ENCODE assay signal across 11 cellular contexts in genomic region chr6:153167026-153167891, GRCh38. TPM values are rescaled to one million over a fixed set of nuclear protein-coding genes. Genes with fewer than 3 reads are reported as not detected.
DNase-seq lines count a peak whose midpoint lies in the region; ATAC-seq and TF ChIP-seq lines count a peak whose summit lies in the region.
"Had no signal": no experiment of that assay in that cellular context is flagged by ENCODE, and none has a peak within 500 bp of the region (broad histone marks: within the 10 kb centered on the region; RNA-seq: fewer than 3 reads in every experiment).

No MANE protein-coding gene starts in this region.

- no peaks in the 10 kb centered on the region for H3K36me3 ChIP-seq in Panc1 (ENCODE audit: control insufficient read depth, insufficient read depth, low read length)
- H3K36me3 ChIP-seq: right atrium auricular region had no signal

- no peaks in the 10 kb centered on the region for H3K27me3 ChIP-seq in Panc1 (ENCODE audit: control insufficient read depth, insufficient read depth, low read length)
- H3K27me3 ChIP-seq: right atrium auricular region had no signal

- CTCF ChIA-PET in Panc1 (lab: Charles Lee): no interaction called here
- CTCF ChIA-PET in activated naive CD4-positive, alpha-beta T cell treated with anti-CD3 and anti-CD28 coated beads for 36 hours (lab: Charles Lee): no interaction called here

- H3K27ac Mint-ChIP-seq in osteocyte (ENCODE audit: unreplicated experiment): peak overlapping the region; percentile 86
- H3K27ac Mint-ChIP-seq in activated naive CD4-positive, alpha-beta T cell treated with anti-CD3 and anti-CD28 coated beads for 36 hours: no peak overlapping the region
- H3K27ac Mint-ChIP-seq: stimulated activated effector memory CD8-positive, alpha-beta T cell treated with anti-CD3 and anti-CD28 coated beads, Interleukin-12 subunit alpha, Interleukin-12 subunit beta, amount 100 ng/mL, for 72 hours had no signal

- DNase-seq in GM04503 (ENCODE audit: low read depth) (peak; percentile 40), Panc1 (ENCODE audit: low read depth, low spot score) (peak; percentile 81), epithelial cell of prostate (ENCODE audit: low read depth, low spot score) (peak; percentile 31), osteocyte (ENCODE audit: extremely low spot score, unreplicated experiment) (no peak)
- no peak for DNase-seq in activated naive CD4-positive, alpha-beta T cell treated with anti-CD3 and anti-CD28 coated beads for 36 hours
- DNase-seq: islet precursor cell had no signal

- peaks cover 14% of the 10 kb centered on the region for H3K4me1 ChIP-seq in Panc1 (ENCODE audit: control insufficient read depth, insufficient read depth, low read length)
- H3K4me1 ChIP-seq: right atrium auricular region had no signal

- intact Hi-C loops in Panc1 (cut with micrococcal nuclease; ENCODE audit: unreplicated experiment): no loop called here
- intact Hi-C loops in activated naive CD4-positive, alpha-beta T cell treated with anti-CD3 and anti-CD28 coated beads for 36 hours (cut with micrococcal nuclease): no loop called here

- POLR2A ChIA-PET in Panc1 (lab: Charles Lee): no interaction called here

- peaks cover 29% of the 10 kb centered on the region for H3K4me1 Mint-ChIP-seq in osteocyte (ENCODE audit: unreplicated experiment)
- no peaks in the 10 kb centered on the region for H3K4me1 Mint-ChIP-seq in activated naive CD4-positive, alpha-beta T cell treated with anti-CD3 and anti-CD28 coated beads for 36 hours (ENCODE audit: low read depth)
- H3K4me1 Mint-ChIP-seq: stimulated activated effector memory CD8-positive, alpha-beta T cell treated with anti-CD3 and anti-CD28 coated beads, Interleukin-12 subunit alpha, Interleukin-12 subunit beta, amount 100 ng/mL, for 72 hours had no signal

- H3K4me3 Mint-ChIP-seq in osteocyte (ENCODE audit: unreplicated experiment): no peak overlapping the region
- no peak overlapping the region for H3K4me3 Mint-ChIP-seq in activated naive CD4-positive, alpha-beta T cell treated with anti-CD3 and anti-CD28 coated beads for 36 hours
- H3K4me3 Mint-ChIP-seq: stimulated activated effector memory CD8-positive, alpha-beta T cell treated with anti-CD3 and anti-CD28 coated beads, Interleukin-12 subunit alpha, Interleukin-12 subunit beta, amount 100 ng/mL, for 72 hours had no signal

- in situ Hi-C loops in Panc1 (cut with HindIII; ENCODE audit: low pct_unique_long_range_greater_than_20kb, low sequenced_read_pairs): no loop called here

- no peak for TF ChIP-seq CTCF in Panc1 (IDR thresholded peaks at IDR 0.05)
- TF ChIP-seq CTCF in osteocyte (IDR thresholded peaks at IDR 0.05): no peak

- H3K4me3 ChIP-seq in Panc1 (ENCODE audit: low read depth in 2 of 2, low read length in 2 of 2): peak overlapping the region in 1 of 2 experiments; percentile 31; a peak in 2 of 4 replicates
- H3K4me3 ChIP-seq: right atrium auricular region had no signal

- ATAC-seq in Panc1 (peak; percentile 96), HG02973 (IDR thresholded peaks at IDR 0.05; ENCODE audit: unreplicated experiment) (no peak), HG02798 (IDR thresholded peaks at IDR 0.05; ENCODE audit: poor library complexity, unreplicated experiment) (no peak), GM21529 (IDR thresholded peaks at IDR 0.05; ENCODE audit: unreplicated experiment) (no peak)
- ATAC-seq: stimulated activated effector memory CD8-positive, alpha-beta T cell treated with anti-CD3 and anti-CD28 coated beads, Interleukin-12 subunit alpha, Interleukin-12 subunit beta, amount 100 ng/mL, for 72 hours had no signal

- H3K27me3 Mint-ChIP-seq in osteocyte (ENCODE audit: unreplicated experiment): no peaks in the 10 kb centered on the region
- H3K27me3 Mint-ChIP-seq in activated naive CD4-positive, alpha-beta T cell treated with anti-CD3 and anti-CD28 coated beads for 36 hours (ENCODE audit: low read depth): peaks cover 11% of the 10 kb centered on the region

- no TSS peak for BruUV-seq in Panc1 (replicated peaks; lab: Mats Ljungman, UMichigan)

- H3K27ac ChIP-seq in Panc1 (ENCODE audit: low read length) (peak overlapping the region; percentile 87), epithelial cell of prostate (peak overlapping the region; percentile 76)
- H3K27ac ChIP-seq: right atrium auricular region had no signal

- peaks cover 20% of the 10 kb centered on the region; the same call in 1 of the 2 replicates for H3K9me3 ChIP-seq in Panc1 (ENCODE audit: control insufficient read depth, insufficient read depth, low read depth, low read length)
- H3K9me3 ChIP-seq: right atrium auricular region had no signal

- no peaks in the 10 kb centered on the region for H3K9me3 Mint-ChIP-seq in osteocyte (ENCODE audit: unreplicated experiment)
- H3K9me3 Mint-ChIP-seq in activated naive CD4-positive, alpha-beta T cell treated with anti-CD3 and anti-CD28 coated beads for 36 hours: no peaks in the 10 kb centered on the region

- H3K36me3 Mint-ChIP-seq in osteocyte (ENCODE audit: unreplicated experiment): no peaks in the 10 kb centered on the region
- no peaks in the 10 kb centered on the region for H3K36me3 Mint-ChIP-seq in activated naive CD4-positive, alpha-beta T cell treated with anti-CD3 and anti-CD28 coated beads for 36 hours (ENCODE audit: low read depth)
- H3K36me3 Mint-ChIP-seq: stimulated activated effector memory CD8-positive, alpha-beta T cell treated with anti-CD3 and anti-CD28 coated beads, Interleukin-12 subunit alpha, Interleukin-12 subunit beta, amount 100 ng/mL, for 72 hours had no signal

RNA-seq across cellular contexts. Expression of gene RGS17, which starts 36.2 kb away (rescaled TPM):
- 8.7 TPM for total RNA-seq in Panc1 (2021; ENCODE audit: unreplicated experiment)
- polyA plus RNA-seq in Panc1 (2012; ENCODE audit: insufficient read length): 5.3 TPM
- total RNA-seq in osteocyte: 2.9 and 3.1 TPM in 2 replicates
- total RNA-seq in activated naive CD4-positive, alpha-beta T cell treated with anti-CD3 and anti-CD28 coated beads for 36 hours: not detected

Comparison
In these comparisons a context has a peak if more than half of its experiments do, and no peak if none do; other contexts are left out.
1. DNase-seq: peak in GM04503 (single experiment), Panc1 (single experiment) and epithelial cell of prostate (single experiment); none in osteocyte (single experiment) and activated naive CD4-positive, alpha-beta T cell treated with anti-CD3 and anti-CD28 coated beads for 36 hours (single experiment).